ENCODE assay signal across 21 cellular contexts in the genomic region with DNA sequence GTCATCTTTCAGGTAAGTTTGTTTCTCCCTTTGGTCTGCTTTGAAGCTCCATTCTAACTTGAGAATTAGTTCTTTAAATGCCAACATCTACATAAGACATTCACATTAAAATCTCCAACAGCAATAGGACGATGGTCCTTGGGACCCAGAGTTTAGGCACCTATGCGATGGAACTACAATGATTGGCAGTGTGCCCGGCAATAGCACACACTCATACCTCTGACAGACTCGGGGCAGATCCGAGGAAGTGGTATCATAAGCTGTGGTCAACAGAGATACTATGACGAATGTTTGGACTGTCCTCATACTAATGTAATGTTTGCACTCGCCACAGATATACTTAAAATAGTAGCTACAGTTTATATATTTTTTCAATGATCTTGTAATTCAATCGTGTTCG. TPM values are rescaled to one million over a fixed set of nuclear protein-coding genes. Genes with fewer than 3 reads are reported as not detected.
A peak's percentile ranks its signal among the peaks of the same experiment; 100 is the strongest.
DNase-seq lines count a peak whose midpoint lies in the region; ATAC-seq, FAIRE-seq and TF ChIP-seq lines count a peak whose summit lies in the region.
"Had no signal": no experiment of that assay in that cellular context is flagged by ENCODE, and none has a peak within 500 bp of the region (broad histone marks: within the 10 kb centered on the region; RNA-seq: fewer than 3 reads in every experiment).

No MANE protein-coding gene starts in this region.

- H3K27me3 ChIP-seq in IMR-90 (ENCODE audit: control insufficient read depth, insufficient read depth, low read length) (no peaks in the 10 kb centered on the region), astrocyte (ENCODE audit: insufficient read depth, low read length) (no peaks in the 10 kb centered on the region)
- H3K27me3 ChIP-seq: esophagus muscularis mucosa, Peyer's patch had no signal

- H3K56ac ChIP-seq in IMR-90 (ENCODE audit: extremely low read depth, insufficient read depth, low read length), result no peak overlapping the region

- 0 out of 2 replicates have a peak overlapping the region, but pooled peaks have one; percentile 23 for H2AK5ac ChIP-seq in IMR-90 (ENCODE audit: low read depth, low read length)

- peak overlapping the region; percentile 72; the same call in 1 of the 2 replicates for H2BK120ac ChIP-seq in IMR-90 (ENCODE audit: low read depth, low read length)

- H3K4me1 ChIP-seq in IMR-90 (ENCODE audit: control insufficient read depth, insufficient read depth, low read length) (peaks cover 2% of the 10 kb centered on the region; the same call in 1 of the 2 replicates), astrocyte (ENCODE audit: insufficient read depth, low read length) (peaks cover 21% of the 10 kb centered on the region), kidney (ENCODE audit: control insufficient read depth in 1 of 2, insufficient read depth in 1 of 2, low read depth in 1 of 2, low read length in 2 of 2) (peaks cover 0 to 17% of the 10 kb centered on the region in 2 donors)
- H3K4me1 ChIP-seq: esophagus muscularis mucosa, Peyer's patch had no signal

- intact Hi-C loops in Calu3 (cut with micrococcal nuclease; ENCODE audit: unreplicated experiment) (no loop called here), IMR-90 (cut with micrococcal nuclease) (no loop called here), kidney (cut with DNase I) (no loop called here)

- ATAC-seq in IMR-90 (ENCODE audit: low read depth) (peak; percentile 83), GM18907 (IDR thresholded peaks at IDR 0.05; ENCODE audit: unreplicated experiment) (no peak), GM21381 (IDR thresholded peaks at IDR 0.05; ENCODE audit: unreplicated experiment) (no peak)
- ATAC-seq: activated CD8-positive, alpha-beta memory T cell treated with anti-CD3 and anti-CD28 coated beads, Interleukin-2, amount 10 ng/mL, durations not matched to agents 7 days and 5 days; left colon; right cardiac atrium had no signal

- H2BK20ac ChIP-seq in IMR-90 (ENCODE audit: low read depth, low read length), result peak overlapping the region; percentile 81; the same call in 1 of the 2 replicates

- H3K4ac ChIP-seq in IMR-90 (ENCODE audit: low read depth, low read length), result peak overlapping the region; percentile 70; the same call in 1 of the 2 replicates

- H3K23ac ChIP-seq in IMR-90 (ENCODE audit: low read depth, low read length), result no peak overlapping the region

- peak overlapping the region; percentile 60 for H3K27ac Mint-ChIP-seq in Calu3 (ENCODE audit: unreplicated experiment)
- H3K27ac Mint-ChIP-seq in astrocyte (ENCODE audit: unreplicated experiment), result no peak overlapping the region
- H3K27ac Mint-ChIP-seq: activated CD8-positive, alpha-beta memory T cell treated with anti-CD3 and anti-CD28 coated beads, Interleukin-2, amount 10 ng/mL, durations not matched to agents 7 days and 5 days had no signal

- H4K20me1 ChIP-seq in IMR-90 (ENCODE audit: insufficient read depth, low read length) (no peaks in the 10 kb centered on the region), astrocyte (ENCODE audit: insufficient read depth, low read length) (no peaks in the 10 kb centered on the region)

- peaks cover 5% of the 10 kb centered on the region for H3K79me2 ChIP-seq in astrocyte (ENCODE audit: insufficient read depth, low read length)

- peaks cover 0 to 18% of the 10 kb centered on the region in 2 experiments; a peak in 3 of 4 replicates for H3K79me1 ChIP-seq in IMR-90 (ENCODE audit: low read depth in 1 of 2, low read length in 2 of 2)

- no peak overlapping the region for H3K27ac ChIP-seq in IMR-90 (ENCODE audit: insufficient read depth, low read length)
- peak overlapping the region; percentile 74 for H3K27ac ChIP-seq in astrocyte (ENCODE audit: low read depth, low read length)
- H3K27ac ChIP-seq in kidney (ENCODE audit: low read depth in 2 of 2, low read length in 2 of 2), result no peak overlapping the region
- H3K27ac ChIP-seq: esophagus muscularis mucosa, Peyer's patch had no signal

- H3K9me3 ChIP-seq in IMR-90 (ENCODE audit: control insufficient read depth, insufficient read depth, low read length) (peaks cover 7% of the 10 kb centered on the region), astrocyte (ENCODE audit: insufficient read depth, low read depth, low read length) (peaks cover 6% of the 10 kb centered on the region), kidney (ENCODE audit: control insufficient read depth in 1 of 2, low read length in 2 of 2) (peaks cover 0 to 7% of the 10 kb centered on the region in 2 donors)

- CTCF ChIA-PET in Calu3 (lab: Charles Lee), result interaction anchor here (0.6 to 0.8 kb wide), 2 partner anchors 13 to 31 kb away, joined by 3 to 5 read pairs; no protein-coding TSS in a partner anchor
- CTCF ChIA-PET in IMR-90 (lab: Yijun Ruan, JAX), result interaction anchor here (0.6 to 1.0 kb wide), 3 partner anchors 11 to 1169 kb away, joined by 3 to 9 read pairs (median 8); no protein-coding TSS in a partner anchor

- H3K18ac ChIP-seq in IMR-90 (ENCODE audit: low read depth, low read length), result no peak overlapping the region

- in situ Hi-C loops in IMR-90 (cut with MboI; ENCODE audit: low sequenced_read_pairs), result no loop called here

- H3K9me1 ChIP-seq in IMR-90 (ENCODE audit: insufficient read depth, low read length), result peaks cover 2% of the 10 kb centered on the region

- no peak overlapping the region for H4K91ac ChIP-seq in IMR-90 (ENCODE audit: insufficient read depth, low read depth, low read length)

- TF ChIP-seq POLR2A in IMR-90 (IDR thresholded peaks at IDR 0.05; ENCODE audit: low read depth, low read length), result no peak

- no peak overlapping the region for H3K9ac ChIP-seq in IMR-90 (ENCODE audit: low read depth, low read length)
- no peak overlapping the region for H3K9ac ChIP-seq in astrocyte (ENCODE audit: low read length)
- H3K9ac ChIP-seq in kidney (ENCODE audit: low read length in 2 of 2), result no peak overlapping the region

- H3K4me3 ChIP-seq in IMR-90 (ENCODE audit: insufficient read depth, low read depth, low read length) (no peak overlapping the region), astrocyte (ENCODE audit: insufficient read depth, low read depth, low read length) (no peak overlapping the region), fibroblast of pulmonary artery (replicated peaks; ENCODE audit: low read depth, low read length) (no peak overlapping the region), kidney (ENCODE audit: low read length in 2 of 2) (no peak overlapping the region)
- H3K4me3 ChIP-seq: esophagus muscularis mucosa, Peyer's patch had no signal

- H2BK5ac ChIP-seq in IMR-90 (ENCODE audit: low read depth, low read length, poor library complexity, severe bottlenecking), result no peak overlapping the region

- no peak overlapping the region for H2AFZ ChIP-seq in IMR-90 (replicated peaks; ENCODE audit: low read length, poor library complexity)
- H2AFZ ChIP-seq in astrocyte (ENCODE audit: low read depth, low read length), result no peak overlapping the region

- no peaks in the 10 kb centered on the region for H3K27me3 Mint-ChIP-seq in Calu3 (ENCODE audit: unreplicated experiment)
- H3K27me3 Mint-ChIP-seq in astrocyte (ENCODE audit: low read depth, unreplicated experiment), result no peaks in the 10 kb centered on the region
- H3K27me3 Mint-ChIP-seq: activated CD8-positive, alpha-beta memory T cell treated with anti-CD3 and anti-CD28 coated beads, Interleukin-2, amount 10 ng/mL, durations not matched to agents 7 days and 5 days had no signal

- WGBS in IMR-90 (ENCODE audit: extremely low coverage in 2 of 2, insufficient read length in 1 of 2), 2 experiments, result no CpG with 5 or more reads among the region's 9 CpGs

- H3K36me3 ChIP-seq in IMR-90 (ENCODE audit: control insufficient read depth, insufficient read depth, low read length), result no peaks in the 10 kb centered on the region
- H3K36me3 ChIP-seq in astrocyte (ENCODE audit: insufficient read depth, low read length), result peaks cover 2% of the 10 kb centered on the region
- no peaks in the 10 kb centered on the region for H3K36me3 ChIP-seq in kidney (ENCODE audit: control insufficient read depth in 1 of 2, insufficient read depth in 2 of 2, low read length in 2 of 2)
- H3K36me3 ChIP-seq: esophagus muscularis mucosa, Peyer's patch had no signal

- BruUV-seq in Calu3 (replicated peaks; lab: Mats Ljungman, UMichigan), result no TSS peak
- no TSS peak for BruUV-seq in IMR-90 (replicated peaks; lab: Mats Ljungman, UMichigan)

- TF ChIP-seq RAD21 in IMR-90 (IDR thresholded peaks at IDR 0.05; ENCODE audit: low read length), result 0 out of 2 replicates have a peak, but pooled peaks have one; percentile 9

- dilution Hi-C loops in IMR-90 (cut with HindIII; ENCODE audit: low sequenced_read_pairs, unreplicated experiment), result no loop called here

- POLR2A ChIA-PET in IMR-90 (lab: Charles Lee; ENCODE audit: unreplicated experiment), result interaction anchor here (0.6 to 0.7 kb wide), 3 partner anchors 35 to 326 kb away, joined by 3 to 8 read pairs (median 7); no protein-coding TSS in a partner anchor

- peak overlapping the region; percentile 85; the same call in 1 of the 3 replicates for H2BK15ac ChIP-seq in IMR-90 (ENCODE audit: low read depth, low read length)

- TF ChIP-seq CTCF in Calu3 (IDR thresholded peaks at IDR 0.05; ENCODE audit: unreplicated experiment), result no peak
- TF ChIP-seq CTCF in IMR-90 (conservative IDR thresholded peaks at IDR 0.05; ENCODE audit: low read depth, low read length), result no peak
- TF ChIP-seq CTCF in astrocyte (IDR thresholded peaks at IDR 0.05; ENCODE audit: insufficient read depth, low read depth, low read length), result no peak
- no peak for TF ChIP-seq CTCF in fibroblast of pulmonary artery (IDR thresholded peaks at IDR 0.05; ENCODE audit: low read length, missing control alignments)
- no peak for TF ChIP-seq CTCF in kidney (IDR thresholded peaks at IDR 0.05; ENCODE audit: borderline replicate concordance, extremely low read depth, insufficient read depth)

- peak; percentile 33 for DNase-seq in Calu3
- DNase-seq in IMR-90, result peak; percentile 95
- peak; percentile 92 for DNase-seq in astrocyte (ENCODE audit: low read depth)
- peak; percentile 64 for DNase-seq in fibroblast of pulmonary artery (ENCODE audit: low read depth)
- no peak for DNase-seq in NCI-H187 treated with DMSO at 0.1 percent for 48 hours (lab: John Stamatoyannopoulos, UW)
- DNase-seq in kidney, result no peak
- DNase-seq: activated CD4-positive, CD25-positive, alpha-beta regulatory T cell treated with anti-CD3 and anti-CD28 coated beads, Interleukin-2, amount 50 U/mL, for 72 hours; activated CD8-positive, alpha-beta memory T cell treated with anti-CD3 and anti-CD28 coated beads, Interleukin-2, amount 10 ng/mL, durations not matched to agents 7 days and 5 days; activated effector memory CD4-positive, alpha-beta T cell treated with anti-CD3 and anti-CD28 coated beads, Interleukin-2, amount 50 U/mL, for 16 hours; anterior cingulate cortex; COR-L47; cortex of kidney; left colon; NCI-H69; Peyer's patch; right cardiac atrium; substantia nigra had no signal

- H3K14ac ChIP-seq in IMR-90 (replicated peaks; ENCODE audit: low read depth, low read length), result no peak overlapping the region

- H3K4me3 Mint-ChIP-seq in Calu3 (ENCODE audit: low read depth, unreplicated experiment), result no peak overlapping the region
- H3K4me3 Mint-ChIP-seq in astrocyte (ENCODE audit: unreplicated experiment), result no peak overlapping the region
- H3K4me3 Mint-ChIP-seq: activated CD8-positive, alpha-beta memory T cell treated with anti-CD3 and anti-CD28 coated beads, Interleukin-2, amount 10 ng/mL, durations not matched to agents 7 days and 5 days had no signal

- H3K9me3 Mint-ChIP-seq in Calu3 (ENCODE audit: low read depth, unreplicated experiment) (peaks cover 10% of the 10 kb centered on the region), astrocyte (ENCODE audit: unreplicated experiment) (peaks cover 21% of the 10 kb centered on the region)

- no peak overlapping the region for H3K4me2 ChIP-seq in IMR-90 (ENCODE audit: low read depth, low read length)
- peak overlapping the region; percentile 20 for H3K4me2 ChIP-seq in astrocyte (ENCODE audit: low read length)

- H3K36me3 Mint-ChIP-seq in Calu3 (ENCODE audit: insufficient read depth, unreplicated experiment), result no peaks in the 10 kb centered on the region
- H3K36me3 Mint-ChIP-seq in astrocyte (ENCODE audit: low read depth, unreplicated experiment), result peaks cover 11% of the 10 kb centered on the region
- H3K36me3 Mint-ChIP-seq: activated CD8-positive, alpha-beta memory T cell treated with anti-CD3 and anti-CD28 coated beads, Interleukin-2, amount 10 ng/mL, durations not matched to agents 7 days and 5 days had no signal

- H4K8ac ChIP-seq in IMR-90 (ENCODE audit: low read depth in 2 of 2, low read length in 2 of 2), result no peak overlapping the region; a peak in 1 of 4 replicates

- no peak overlapping the region for H4K5ac ChIP-seq in IMR-90 (ENCODE audit: low read depth, low read length)

- peak; percentile 54 for FAIRE-seq in astrocyte (lab: Jason Lieb, UNC)
- no peak for FAIRE-seq in kidney (lab: Jason Lieb, UNC)

- H2AK9ac ChIP-seq in IMR-90 (replicated peaks; ENCODE audit: low read depth, low read length, poor library complexity), result no peak overlapping the region

- H3K4me1 Mint-ChIP-seq in Calu3 (ENCODE audit: low read depth, unreplicated experiment) (peaks cover 37% of the 10 kb centered on the region), astrocyte (ENCODE audit: low read depth, unreplicated experiment) (no peaks in the 10 kb centered on the region)
- H3K4me1 Mint-ChIP-seq: activated CD8-positive, alpha-beta memory T cell treated with anti-CD3 and anti-CD28 coated beads, Interleukin-2, amount 10 ng/mL, durations not matched to agents 7 days and 5 days had no signal

RNA-seq across cellular contexts. Expression of a gene that starts 34.2 kb away (rescaled TPM):
- 158 and 167 TPM in 2 replicates for total RNA-seq in Calu3 (2022)
- 20.3 and 28.1 TPM in 2 replicates for total RNA-seq in IMR-90 (2012; rRNA removed)
- polyA plus RNA-seq in IMR-90 (2012; rRNA removed), result 161 and 185 TPM in 2 replicates
- 113 and 142 TPM in 2 replicates for polyA plus RNA-seq in IMR-90 (2012; cell fraction: cytosol; rRNA removed)
- polyA plus RNA-seq in IMR-90 (2012; cell fraction: nucleus; rRNA removed; ENCODE audit: low replicate concordance), result 109 and 182 TPM in 2 replicates
- total RNA-seq in astrocyte, result 59.0 and 75.8 TPM in 2 replicates
- 191 TPM for total RNA-seq in kidney
- 42.5 TPM for polyA plus RNA-seq in kidney (ENCODE audit: insufficient read depth, low read depth, low replicate concordance)
- total RNA-seq: activated CD8-positive, alpha-beta memory T cell treated with anti-CD3 and anti-CD28 coated beads, Interleukin-2, amount 10 ng/mL, durations not matched to agents 7 days and 5 days; mononuclear cell had no signal

Comparison
In these comparisons a context has a peak if more than half of its experiments do, and no peak if none do; other contexts are left out.
1. DNase-seq: peak in Calu3 (single experiment), IMR-90 (single experiment), astrocyte (single experiment) and fibroblast of pulmonary artery (single experiment); none in NCI-H187 treated with DMSO at 0.1 percent for 48 hours (single experiment) and kidney (single experiment).